23 cellular contexts compared by ENCODE assay signal in genomic region chr2:54787760-54788366, GRCh38.
"Had no signal": no experiment of that assay in that cellular context is flagged by ENCODE, and none has a peak within 500 bp of the region (broad histone marks: within the 10 kb centered on the region; RNA-seq: fewer than 3 reads in every experiment).

No MANE protein-coding gene starts in this region.

- ATAC-seq: activated CD4-positive, CD25-positive, alpha-beta regulatory T cell treated with anti-CD3 and anti-CD28 coated beads, Interleukin-2, amount 50 U/mL, for 24 hours; gastroesophageal sphincter; left cardiac atrium; left ventricle myocardium superior; natural killer cell treated with Interleukin-12 subunit alpha and Interleukin-12 subunit beta and Interleukin-15 and Interleukin-18, amount 100 ng/mL, for 72 hours had no signal

- H3K4me2 ChIP-seq: smooth muscle cell had no signal

- H3K36me3 Mint-ChIP-seq: activated naive CD4-positive, alpha-beta T cell treated with anti-CD3 and anti-CD28 coated beads, Interleukin-2, amount 10 ng/mL, durations not matched to agents 7 days and 5 days; natural killer cell treated with Interleukin-12 subunit alpha and Interleukin-12 subunit beta and Interleukin-15 and Interleukin-18, amount 100 ng/mL, for 72 hours had no signal

- H3K9me3 Mint-ChIP-seq: activated naive CD4-positive, alpha-beta T cell treated with anti-CD3 and anti-CD28 coated beads, Interleukin-2, amount 10 ng/mL, durations not matched to agents 7 days and 5 days; activated T-cell treated with anti-CD3 and anti-CD28 coated beads, Interleukin-2, amount 50 U/mL, for 24 hours; natural killer cell treated with Interleukin-12 subunit alpha and Interleukin-12 subunit beta and Interleukin-15 and Interleukin-18, amount 100 ng/mL, for 72 hours had no signal

- H3K27me3 ChIP-seq: brain microvascular endothelial cell, gastroesophageal sphincter, right atrium auricular region, tibial nerve had no signal

- H3K4me3 Mint-ChIP-seq: activated naive CD4-positive, alpha-beta T cell treated with anti-CD3 and anti-CD28 coated beads, Interleukin-2, amount 10 ng/mL, durations not matched to agents 7 days and 5 days; activated T-cell treated with anti-CD3 and anti-CD28 coated beads, Interleukin-2, amount 50 U/mL, for 24 hours; natural killer cell treated with Interleukin-12 subunit alpha and Interleukin-12 subunit beta and Interleukin-15 and Interleukin-18, amount 100 ng/mL, for 72 hours had no signal

- H3K4me3 ChIP-seq: gastroesophageal sphincter, right atrium auricular region, smooth muscle cell, tibial nerve had no signal

- H3K9me3 ChIP-seq: gastroesophageal sphincter, right atrium auricular region, tibial nerve had no signal

- H3K27me3 Mint-ChIP-seq: activated naive CD4-positive, alpha-beta T cell treated with anti-CD3 and anti-CD28 coated beads, Interleukin-2, amount 10 ng/mL, durations not matched to agents 7 days and 5 days; activated T-cell treated with anti-CD3 and anti-CD28 coated beads, Interleukin-2, amount 50 U/mL, for 24 hours had no signal

- DNase-seq: activated CD4-positive, alpha-beta T cell treated with anti-CD3 and anti-CD28 coated beads for 48 hours; activated CD4-positive, alpha-beta T cell treated with anti-CD3 and anti-CD28 coated beads, Interleukin-2, amount 50 U/mL, for 48 hours; activated CD8-positive, alpha-beta memory T cell treated with anti-CD3 and anti-CD28 coated beads, Interleukin-2, amount 50 U/mL, for 4 hours; activated gamma-delta T cell; activated naive CD4-positive, alpha-beta T cell treated with anti-CD3 and anti-CD28 coated beads, Interleukin-2, amount 10 ng/mL, durations not matched to agents 7 days and 5 days; activated T-cell treated with anti-CD3 and anti-CD28 coated beads, Interleukin-2, amount 50 U/mL, for 24 hours; amniotic stem cell; brain microvascular endothelial cell; cortex of kidney; head of caudate nucleus; hippocampal formation; left cardiac atrium; left ventricle myocardium superior; midbrain; stimulated activated CD4-positive, alpha-beta T cell treated with anti-CD3 and anti-CD28 coated beads, Interleukin-1b, Interleukin-23, amount 100 ng/mL, for 48 hours; stimulated activated naive CD4-positive, alpha-beta T cell treated with Interleukin-2 at 50 U/mL for 16 hours had no signal

- H3K36me3 ChIP-seq: brain microvascular endothelial cell, gastroesophageal sphincter, right atrium auricular region, tibial nerve had no signal

- H3K27ac ChIP-seq: brain microvascular endothelial cell, gastroesophageal sphincter, right atrium auricular region, tibial nerve, VCaP had no signal

- H3K27ac Mint-ChIP-seq: activated naive CD4-positive, alpha-beta T cell treated with anti-CD3 and anti-CD28 coated beads, Interleukin-2, amount 10 ng/mL, durations not matched to agents 7 days and 5 days; activated T-cell treated with anti-CD3 and anti-CD28 coated beads, Interleukin-2, amount 50 U/mL, for 24 hours; natural killer cell treated with Interleukin-12 subunit alpha and Interleukin-12 subunit beta and Interleukin-15 and Interleukin-18, amount 100 ng/mL, for 72 hours had no signal

- H3K4me1 ChIP-seq: gastroesophageal sphincter, right atrium auricular region, tibial nerve had no signal

- H3K4me1 Mint-ChIP-seq: activated naive CD4-positive, alpha-beta T cell treated with anti-CD3 and anti-CD28 coated beads, Interleukin-2, amount 10 ng/mL, durations not matched to agents 7 days and 5 days had no signal
